ENCODE assay signal across 14 cellular contexts in genomic region chr1:174692313-174692712, GRCh38.
A peak's percentile ranks its signal among the peaks of the same experiment; 100 is the strongest.
DNase-seq lines count a peak whose midpoint lies in the region; ATAC-seq, FAIRE-seq and TF ChIP-seq lines count a peak whose summit lies in the region.
"Had no signal": no experiment of that assay in that cellular context is flagged by ENCODE, and none has a peak within 500 bp of the region (broad histone marks: within the 10 kb centered on the region; RNA-seq: fewer than 3 reads in every experiment).

No MANE protein-coding gene starts in this region.

- no peaks in the 10 kb centered on the region for H4K20me1 ChIP-seq in H1 (replicated peaks in 1 of 2; ENCODE audit: control insufficient read depth in 1 of 2, insufficient read depth in 2 of 2, low read length in 2 of 2)
- no peaks in the 10 kb centered on the region for H4K20me1 ChIP-seq in neural progenitor cell (ENCODE audit: low read depth)

- ATAC-seq in GM18517 (IDR thresholded peaks at IDR 0.05; ENCODE audit: unreplicated experiment): no peak

- H3K4ac ChIP-seq in H1 (replicated peaks; ENCODE audit: insufficient read length, low read depth, low read length): no peak overlapping the region

- H3K4me3 Mint-ChIP-seq in neural progenitor cell: no peak overlapping the region
- H3K4me3 Mint-ChIP-seq: activated T-helper 1 cell treated with anti-CD3 and anti-CD28 coated beads, Interleukin-12 subunit alpha, Interleukin-12 subunit beta, Interleukin-2, Interleukin-4 antibody, amounts not matched to agents 30 ng/mL and 10 ng/mL and 1 ng/mL, durations not matched to agents 14 hours and 24 hours and 36 hours had no signal

- H2BK15ac ChIP-seq in H1 (ENCODE audit: low read length): no peak overlapping the region

- H2BK5ac ChIP-seq in H1 (ENCODE audit: low read depth, low read length): no peak overlapping the region

- H3K79me2 ChIP-seq in H1 (ENCODE audit: control insufficient read depth in 1 of 2, insufficient read depth in 2 of 2, low read length in 2 of 2) (no peaks in the 10 kb centered on the region), neural progenitor cell (ENCODE audit: low read depth) (no peaks in the 10 kb centered on the region)

- no peak overlapping the region for H3K18ac ChIP-seq in H1 (ENCODE audit: extremely low read depth, low read length)

- no peak overlapping the region for H3K27ac Mint-ChIP-seq in neural progenitor cell
- H3K27ac Mint-ChIP-seq: activated T-helper 1 cell treated with anti-CD3 and anti-CD28 coated beads, Interleukin-12 subunit alpha, Interleukin-12 subunit beta, Interleukin-2, Interleukin-4 antibody, amounts not matched to agents 30 ng/mL and 10 ng/mL and 1 ng/mL, durations not matched to agents 14 hours and 24 hours and 36 hours had no signal

- no peak overlapping the region for H4K8ac ChIP-seq in H1 (ENCODE audit: extremely low read depth, insufficient read depth, low read length)

- no peak for TF ChIP-seq EP300 in H1 (IDR thresholded peaks at IDR 0.05; ENCODE audit: borderline replicate concordance in 1 of 2, low read depth in 2 of 2, low read length in 2 of 2)

- peaks cover 0 to 2% (median 1%) of the 10 kb centered on the region in 4 experiments; a peak in 2 of 7 replicates for H3K4me1 ChIP-seq in H1 (replicated peaks in 1 of 4; ENCODE audit: control insufficient read depth in 3 of 4, insufficient read depth in 4 of 4, low read length in 3 of 4)
- no peaks in the 10 kb centered on the region for H3K4me1 ChIP-seq in neural progenitor cell
- H3K4me1 ChIP-seq: Caco-2 had no signal

- no peak for TF ChIP-seq RAD21 in H1 (IDR thresholded peaks at IDR 0.05 in 1 of 2, conservative IDR thresholded peaks at IDR 0.05 in 1 of 2; ENCODE audit: low read depth in 2 of 2, low read length in 2 of 2)

- CTCF ChIA-PET in H1 (lab: Charles Lee; ENCODE audit: partially characterized antibody): interaction anchor here (0.7 to 1.7 kb wide), 9 partner anchors 8 to 624 kb away, joined by 3 to 6 read pairs (median 3); no protein-coding TSS in a partner anchor

- H3K79me1 ChIP-seq in H1 (ENCODE audit: low read depth, low read length): no peaks in the 10 kb centered on the region

- H3K36me3 Mint-ChIP-seq in neural progenitor cell: no peaks in the 10 kb centered on the region

- H4K91ac ChIP-seq in H1 (replicated peaks; ENCODE audit: insufficient read length, low read length): no peak overlapping the region

- no peaks in the 10 kb centered on the region for H3K27me3 Mint-ChIP-seq in neural progenitor cell (ENCODE audit: insufficient read depth, low read depth)

- H3K23ac ChIP-seq in H1 (ENCODE audit: insufficient read length): no peak overlapping the region

- no peak overlapping the region for H2BK12ac ChIP-seq in H1 (ENCODE audit: low read depth, low read length)

- no peak overlapping the region for H2BK20ac ChIP-seq in H1 (ENCODE audit: low read length)

- H2BK120ac ChIP-seq in H1 (replicated peaks; ENCODE audit: low read depth, low read length): no peak overlapping the region

- peak in 1 of 3 experiments; percentile 15; a peak in 1 of 4 replicates for TF ChIP-seq CTCF in H1 (IDR thresholded peaks at IDR 0.05; ENCODE audit: control extremely low read depth in 1 of 3, insufficient read depth in 1 of 3, low read depth in 1 of 3, low read length in 3 of 3)
- peak; percentile 3 for TF ChIP-seq CTCF in neural progenitor cell (IDR thresholded peaks at IDR 0.05)

- 76% methylated on average over 1 of the region's 1 CpG; no CpG with 5 or more reads in 1 of the 2 experiments for WGBS in H1 (ENCODE audit: extremely low coverage in 1 of 2, insufficient coverage in 1 of 2, insufficient read length in 1 of 2, insufficient replicate concordance in 2 of 2, low coverage in 1 of 2, low lambda C conversion rate in 2 of 2, missing lambda C conversion rate in 1 of 2), 2 experiments

- peaks cover 3% of the 10 kb centered on the region for H3F3A ChIP-seq in neural progenitor cell (ENCODE audit: low read depth)

- H2AFZ ChIP-seq in H1 (ENCODE audit: low read length): no peak overlapping the region
- H2AFZ ChIP-seq in neural progenitor cell (replicated peaks): no peak overlapping the region

- peaks cover 2% of the 10 kb centered on the region for H3K9me3 Mint-ChIP-seq in neural progenitor cell

- H3K4me3 ChIP-seq in H1 (ENCODE audit: extremely low read depth in 1 of 4, insufficient read depth in 2 of 4, low read depth in 3 of 4, low read length in 4 of 4): no peak overlapping the region
- no peak overlapping the region for H3K4me3 ChIP-seq in neural progenitor cell

- POLR2A ChIA-PET in H1 (lab: Charles Lee; ENCODE audit: partially characterized antibody): no interaction called here

- H3K27ac ChIP-seq in H1 (ENCODE audit: low read depth, low read length): no peak overlapping the region
- H3K27ac ChIP-seq in neural progenitor cell: no peak overlapping the region

- TF ChIP-seq POLR2A in H1 (IDR thresholded peaks at IDR 0.05; ENCODE audit: control extremely low read depth in 1 of 2, low read depth in 2 of 2, low read length in 2 of 2): no peak

- H2AK5ac ChIP-seq in H1 (ENCODE audit: low read depth, low read length): no peak overlapping the region

- no peaks in the 10 kb centered on the region for H3K4me1 Mint-ChIP-seq in neural progenitor cell

- no peak overlapping the region for H3K4me2 ChIP-seq in H1 (ENCODE audit: insufficient read depth in 1 of 2, low read depth in 2 of 2, low read length in 2 of 2)
- H3K4me2 ChIP-seq in neural progenitor cell: no peak overlapping the region

- no peak overlapping the region for H4K5ac ChIP-seq in H1 (ENCODE audit: insufficient read length, low read depth, low read length)

- H3K23me2 ChIP-seq in H1 (ENCODE audit: low read depth, low read length): no peaks in the 10 kb centered on the region

- H3K9me3 ChIP-seq in H1 (ENCODE audit: insufficient read depth in 2 of 2, low read depth in 1 of 2, low read length in 1 of 2): no peaks in the 10 kb centered on the region
- H3K9me3 ChIP-seq in neural progenitor cell (ENCODE audit: low read depth): no peaks in the 10 kb centered on the region
- H3K9me3 ChIP-seq: Caco-2 had no signal

- H3K56ac ChIP-seq in H1 (replicated peaks; ENCODE audit: insufficient read length, low read depth, low read length): no peak overlapping the region

- DNase-seq in ELR (ENCODE audit: low read depth) (peak; percentile 55), NCI-H226 (peak; percentile 28), H1 (ENCODE audit: low read depth in 1 of 2, low spot score in 2 of 2) (no peak), neural progenitor cell (ENCODE audit: low spot score) (no peak), HTR-8/SVneo (ENCODE audit: insufficient read length, low spot score) (no peak), DMS79 treated with DMSO at 0.1 percent for 48 hours (lab: John Stamatoyannopoulos, UW) (no peak)
- DNase-seq in stimulated activated naive CD4-positive, alpha-beta T cell treated with Interleukin-2 at 50 U/mL for 16 hours (lab: John Stamatoyannopoulos, UW): no peak
- DNase-seq: activated CD4-positive, CD25-positive, alpha-beta regulatory T cell treated with anti-CD3 and anti-CD28 coated beads, Interleukin-2, amount 50 U/mL, for 72 hours; Caco-2; NCI-H1048; NCI-H526; occipital lobe had no signal

- H3K14ac ChIP-seq in H1 (ENCODE audit: insufficient read length): no peak overlapping the region

- no peaks in the 10 kb centered on the region for H3K27me3 ChIP-seq in H1 (replicated peaks in 1 of 4; ENCODE audit: control insufficient read depth in 3 of 4, extremely low read depth in 1 of 4, insufficient read depth in 3 of 4, low read length in 3 of 4)
- no peaks in the 10 kb centered on the region for H3K27me3 ChIP-seq in neural progenitor cell

- FAIRE-seq in H1 (lab: Jason Lieb, UNC): peak; percentile 48
- no peak for FAIRE-seq in HTR-8/SVneo (lab: Jason Lieb, UNC)

- H3K9ac ChIP-seq in H1 (replicated peaks in 1 of 4; ENCODE audit: extremely low read depth in 1 of 4, low read depth in 3 of 4, low read length in 3 of 4) (no peak overlapping the region), neural progenitor cell (no peak overlapping the region)

- no peaks in the 10 kb centered on the region for H3K36me3 ChIP-seq in H1 (ENCODE audit: control insufficient read depth in 2 of 4, insufficient read depth in 4 of 4, low read length in 3 of 4)
- H3K36me3 ChIP-seq in neural progenitor cell: no peaks in the 10 kb centered on the region

TF ChIP-seq in H1, 55 proteins besides CTCF, POLR2A, EP300 and RAD21:
- TF ChIP-seq USF2 (IDR thresholded peaks at IDR 0.05; ENCODE audit: low read length): no peak
- peak; percentile 72 for TF ChIP-seq JUND (IDR thresholded peaks at IDR 0.05; ENCODE audit: low read length)
- peak; percentile 3; the same call in 1 of the 2 replicates for TF ChIP-seq MAFK (IDR thresholded peaks at IDR 0.05; ENCODE audit: low read depth, low read length)

Comparison
In these comparisons a context has a peak if more than half of its experiments do, and no peak if none do; other contexts are left out.
1. DNase-seq: peak in ELR (single experiment) and NCI-H226 (single experiment); none in H1 (0 of 2), neural progenitor cell (single experiment), HTR-8/SVneo (single experiment), stimulated activated naive CD4-positive, alpha-beta T cell treated with Interleukin-2 at 50 U/mL for 16 hours (single experiment) and DMS79 treated with DMSO at 0.1 percent for 48 hours (single experiment).